In the genomic region with DNA sequence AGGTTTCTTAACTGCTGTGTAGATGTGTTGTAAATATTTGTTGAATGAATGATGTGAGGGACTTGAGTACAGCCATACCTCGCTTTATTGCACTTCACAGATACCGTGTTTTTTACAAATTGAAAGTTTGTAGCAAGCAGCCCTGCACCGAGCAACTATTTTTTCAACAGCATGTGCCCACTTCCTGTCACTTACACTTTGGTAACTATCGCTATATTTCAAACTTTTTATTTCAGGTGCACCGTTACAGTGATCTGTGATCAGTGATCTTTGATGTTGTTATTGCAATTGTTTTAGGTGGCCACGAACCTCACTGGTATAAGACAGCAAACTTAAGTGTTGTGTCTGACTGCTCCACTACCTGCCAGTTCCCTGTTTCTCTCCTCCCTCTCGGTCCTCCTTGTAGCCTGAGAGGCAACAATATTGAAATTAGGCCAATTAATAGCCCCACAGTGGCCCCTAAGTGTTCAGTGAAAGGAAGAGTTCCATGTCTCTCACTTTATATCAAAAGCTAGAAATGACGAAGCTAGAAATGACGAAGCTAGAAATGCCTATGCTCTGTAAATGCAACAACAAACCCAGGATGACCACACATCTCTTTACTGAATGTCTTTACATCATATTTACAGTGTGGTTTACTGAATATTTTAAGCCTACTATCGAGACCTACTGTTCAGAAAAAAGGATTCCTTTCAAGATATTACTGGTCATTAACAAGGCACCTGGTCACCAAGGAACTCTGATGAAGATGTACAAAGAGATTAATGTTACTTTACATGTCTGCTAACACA, we compare ENCODE assay signal across 8 cellular contexts. TPM values are rescaled to one million over a fixed set of nuclear protein-coding genes. Genes with fewer than 3 reads are reported as not detected.
DNase-seq lines count a peak whose midpoint lies in the region; ATAC-seq and TF ChIP-seq lines count a peak whose summit lies in the region.

No MANE protein-coding gene starts in this region.

- intact Hi-C loops in mammary epithelial cell (cut with micrococcal nuclease), result loop anchor here (2.0 kb wide), 1 partner anchor 253 kb away; a partner anchor contains a TSS

- no peak for DNase-seq in mammary epithelial cell
- DNase-seq in NCI-H2029 (lab: John Stamatoyannopoulos, UW), result no peak
- DNase-seq in NCI-H774 (lab: John Stamatoyannopoulos, UW), result no peak

- peaks cover 9% of the 10 kb centered on the region for H3K79me2 ChIP-seq in ACC112 (ENCODE audit: control insufficient read depth, insufficient read depth, low read length, unreplicated experiment)
- peaks cover 37% of the 10 kb centered on the region for H3K79me2 ChIP-seq in mammary epithelial cell (ENCODE audit: insufficient read depth, low read length)

- CTCF ChIA-PET in mammary epithelial cell (lab: Charles Lee; ENCODE audit: low non-redundant PET), result no interaction called here

- H3K36me3 ChIP-seq in ACC112 (ENCODE audit: insufficient read depth, low read length) (no peaks in the 10 kb centered on the region), HUES6 (ENCODE audit: control insufficient read depth, insufficient read depth, low read length) (no peaks in the 10 kb centered on the region), mammary epithelial cell (ENCODE audit: insufficient read depth, low read length) (no peaks in the 10 kb centered on the region), mucosa of stomach (ENCODE audit: control insufficient read depth, insufficient read depth, low read length) (no peaks in the 10 kb centered on the region)

- peak overlapping the region; percentile 98 for H3K4me3 ChIP-seq in ACC112 (ENCODE audit: low read depth, low read length)
- H3K4me3 ChIP-seq in HUES6 (ENCODE audit: low read depth, low read length), result peak overlapping the region; percentile 83
- peak overlapping the region; percentile 58 to 83 (median 71) for H3K4me3 ChIP-seq in mammary epithelial cell (replicated peaks in 1 of 3; ENCODE audit: insufficient read depth in 1 of 3, low read depth in 2 of 3, low read length in 3 of 3)
- peak overlapping the region; percentile 64 for H3K4me3 ChIP-seq in mucosa of stomach (ENCODE audit: low read length)

- H3K4me1 ChIP-seq in ACC112 (ENCODE audit: control insufficient read depth, insufficient read depth, low read length, unreplicated experiment), result no peaks in the 10 kb centered on the region
- no peaks in the 10 kb centered on the region; the same call in 1 of the 2 replicates for H3K4me1 ChIP-seq in HUES6 (ENCODE audit: control insufficient read depth, insufficient read depth, low read length)
- H3K4me1 ChIP-seq in mammary epithelial cell (ENCODE audit: insufficient read depth, low read length), result peaks cover 11% of the 10 kb centered on the region
- no peaks in the 10 kb centered on the region for H3K4me1 ChIP-seq in mucosa of stomach (ENCODE audit: control insufficient read depth, insufficient read depth, low read length)

- H3K27ac ChIP-seq in ACC112 (ENCODE audit: low read depth, low read length), result no peak overlapping the region
- no peak overlapping the region for H3K27ac ChIP-seq in HUES6 (ENCODE audit: low read depth, low read length)
- peak overlapping the region; percentile 83 for H3K27ac ChIP-seq in mammary epithelial cell (ENCODE audit: insufficient read depth, low read depth, low read length)

- in situ Hi-C loops in mammary epithelial cell (cut with MboI; ENCODE audit: low sequenced_read_pairs in 2 of 2), result loop anchor here in 1 of 2 donors (25.0 kb wide), 1 partner anchor 465 kb away; no protein-coding TSS in a partner anchor

- WGBS in mammary epithelial cell (ENCODE audit: low coverage, missing lambda C conversion rate), result 83% methylated on average over 10 of the region's 10 CpGs

- TSS peak; percentile 49 for BruUV-seq in mammary epithelial cell (replicated peaks; lab: Mats Ljungman, UMichigan)

- dilution Hi-C loops in mammary epithelial cell (cut with HindIII; ENCODE audit: low sequenced_read_pairs), result no loop called here

- no peaks in the 10 kb centered on the region for H4K20me1 ChIP-seq in mammary epithelial cell (ENCODE audit: insufficient read depth, low read length)

- ATAC-seq in GM18511 (IDR thresholded peaks at IDR 0.05; ENCODE audit: unreplicated experiment) (no peak), GM21576 (IDR thresholded peaks at IDR 0.05; ENCODE audit: unreplicated experiment) (no peak)

- peak overlapping the region; percentile 78 for H3K9ac ChIP-seq in HUES6 (ENCODE audit: low read length)
- H3K9ac ChIP-seq in mammary epithelial cell (ENCODE audit: insufficient read depth, low read length), result peak overlapping the region; percentile 86
- peak overlapping the region; percentile 75 for H3K9ac ChIP-seq in mucosa of stomach (ENCODE audit: low read length)

- H2AFZ ChIP-seq in ACC112 (ENCODE audit: low read length, unreplicated experiment) (no peak overlapping the region), mammary epithelial cell (ENCODE audit: low read depth, low read length) (peak overlapping the region; percentile 98)

- H3K9me3 ChIP-seq in HUES6 (ENCODE audit: control insufficient read depth, insufficient read depth, low read depth, low read length) (peaks cover 6% of the 10 kb centered on the region), mammary epithelial cell (replicated peaks; ENCODE audit: insufficient read depth, low read length) (no peaks in the 10 kb centered on the region), mucosa of stomach (ENCODE audit: control insufficient read depth, low read length) (no peaks in the 10 kb centered on the region)

- H3K4me2 ChIP-seq in mammary epithelial cell (ENCODE audit: insufficient read depth, low read depth, low read length), result peak overlapping the region; percentile 89

- no peaks in the 10 kb centered on the region for H3K27me3 ChIP-seq in ACC112 (ENCODE audit: insufficient read depth, low read length)
- H3K27me3 ChIP-seq in HUES6 (ENCODE audit: control insufficient read depth, insufficient read depth, low read length), result no peaks in the 10 kb centered on the region
- H3K27me3 ChIP-seq in mammary epithelial cell (ENCODE audit: insufficient read depth, low read length), result no peaks in the 10 kb centered on the region
- H3K27me3 ChIP-seq in mucosa of stomach (ENCODE audit: control insufficient read depth, insufficient read depth, low read length), result no peaks in the 10 kb centered on the region

- TF ChIP-seq CTCF in mammary epithelial cell (conservative IDR thresholded peaks at IDR 0.05 in 1 of 2, IDR thresholded peaks at IDR 0.05 in 1 of 2; ENCODE audit: extremely low read depth in 1 of 2, insufficient read depth in 1 of 2, low read depth in 1 of 2, low read length in 2 of 2), result no peak

RNA-seq across cellular contexts. Expression of a gene that starts 1.0 kb away (rescaled TPM):
- total RNA-seq in mammary epithelial cell, result 10 to 100 TPM; 20.8 to 41.7 TPM
- 8.2 TPM for polyA plus RNA-seq in mammary epithelial cell
- polyA minus RNA-seq in mammary epithelial cell, result 21.0 TPM

RNA-seq across cellular contexts. Expression of a gene that starts 7.7 kb away (rescaled TPM):
- total RNA-seq in mammary epithelial cell, result 10 to 100 TPM; 10.2 to 23.7 TPM
- 13.5 TPM for polyA plus RNA-seq in mammary epithelial cell
- 54.3 TPM for polyA minus RNA-seq in mammary epithelial cell
